20 cellular contexts compared by ENCODE assay signal in the genomic region with DNA sequence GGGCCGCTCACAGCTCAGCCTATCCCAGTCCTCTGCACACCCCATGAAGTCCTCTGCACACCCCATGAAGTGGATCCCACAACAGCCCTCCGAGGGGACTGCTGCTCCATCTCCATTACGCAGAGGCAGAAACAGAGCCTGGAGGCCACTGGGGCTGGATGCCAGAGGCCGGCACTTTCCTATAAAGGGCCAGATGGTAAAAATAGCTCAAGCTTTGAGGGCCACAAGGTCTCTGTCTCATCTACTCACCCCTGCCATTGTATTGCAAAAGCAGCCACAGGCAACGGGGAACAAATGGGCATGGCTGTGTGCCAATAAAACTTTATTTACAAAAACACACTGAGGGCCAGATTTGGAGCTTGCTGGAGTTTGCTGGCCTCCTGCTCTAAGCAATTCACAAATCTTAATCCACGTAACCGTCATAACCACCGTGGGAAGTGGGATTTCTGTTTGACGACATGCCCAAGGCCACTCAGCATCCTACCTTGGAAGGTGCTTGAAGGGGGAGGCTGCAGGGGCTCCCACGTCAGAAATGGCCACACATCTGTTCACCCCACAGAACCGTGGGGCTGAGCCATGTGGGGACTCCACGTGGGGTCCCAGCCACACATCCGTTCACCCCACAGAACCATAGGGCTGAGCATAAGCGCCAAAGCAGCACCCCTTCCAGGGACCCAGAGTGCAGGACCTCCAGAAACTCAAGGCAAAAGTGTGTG.
DNase-seq lines count a peak whose midpoint lies in the region; ATAC-seq and TF ChIP-seq lines count a peak whose summit lies in the region.
"Had no signal": no experiment of that assay in that cellular context is flagged by ENCODE, and none has a peak within 500 bp of the region (broad histone marks: within the 10 kb centered on the region; RNA-seq: fewer than 3 reads in every experiment).

No MANE protein-coding gene starts in this region.

- H3K79me2 ChIP-seq in neural progenitor cell (ENCODE audit: low read depth) = peaks cover 16% of the 10 kb centered on the region

- no peaks in the 10 kb centered on the region for H3K27me3 ChIP-seq in BLaER1
- H3K27me3 ChIP-seq in left ventricle myocardium inferior (ENCODE audit: low read depth) = no peaks in the 10 kb centered on the region
- no peaks in the 10 kb centered on the region for H3K27me3 ChIP-seq in neural progenitor cell
- H3K27me3 ChIP-seq: tibial nerve had no signal

- H3K4me3 ChIP-seq in BLaER1 (no peak overlapping the region), left ventricle myocardium inferior (peak overlapping the region; percentile 6), neural progenitor cell (no peak overlapping the region)
- H3K4me3 ChIP-seq: HAP-1, tibial nerve had no signal

- peaks cover 62% of the 10 kb centered on the region for H3K36me3 ChIP-seq in BLaER1
- H3K36me3 ChIP-seq in left ventricle myocardium inferior = peaks cover 73% of the 10 kb centered on the region
- peaks cover 8% of the 10 kb centered on the region for H3K36me3 ChIP-seq in neural progenitor cell

- H3K4me3 Mint-ChIP-seq in progenitor cell of endocrine pancreas (ENCODE audit: low read depth) (no peak overlapping the region), neural progenitor cell (no peak overlapping the region)
- H3K4me3 Mint-ChIP-seq: activated naive CD8-positive, alpha-beta T cell; stimulated activated naive CD8-positive, alpha-beta T cell treated with anti-CD3 and anti-CD28 coated beads, Interleukin-15, amount 100 ng/mL, for 72 hours had no signal

- TF ChIP-seq CTCF in left ventricle myocardium inferior (IDR thresholded peaks at IDR 0.05; ENCODE audit: borderline replicate concordance) (no peak), progenitor cell of endocrine pancreas (IDR thresholded peaks at IDR 0.05; ENCODE audit: unreplicated experiment) (no peak), neural progenitor cell (IDR thresholded peaks at IDR 0.05) (no peak)

- H3K4me2 ChIP-seq in BLaER1 (peak overlapping the region; percentile 83), neural progenitor cell (no peak overlapping the region)

- H3K9ac ChIP-seq in BLaER1 (no peak overlapping the region), neural progenitor cell (no peak overlapping the region)

- no peak overlapping the region for H3K27ac ChIP-seq in BLaER1
- H3K27ac ChIP-seq in angular gyrus (ENCODE audit: low read depth, low read length) = peak overlapping the region; percentile 77
- peak overlapping the region; percentile 84 for H3K27ac ChIP-seq in left ventricle myocardium inferior (replicated peaks)
- H3K27ac ChIP-seq in neural progenitor cell = no peak overlapping the region

- H3K9me3 Mint-ChIP-seq in progenitor cell of endocrine pancreas (ENCODE audit: low read depth) (peaks cover 9% of the 10 kb centered on the region), neural progenitor cell (peaks cover 26% of the 10 kb centered on the region)

- H3K9me3 ChIP-seq in BLaER1 (peaks cover 55% of the 10 kb centered on the region), left ventricle myocardium inferior (replicated peaks) (peaks cover 8% of the 10 kb centered on the region), neural progenitor cell (ENCODE audit: low read depth) (no peaks in the 10 kb centered on the region)
- H3K9me3 ChIP-seq: HAP-1 had no signal

- H4K20me1 ChIP-seq in BLaER1 = peaks cover 76% of the 10 kb centered on the region
- H4K20me1 ChIP-seq in neural progenitor cell (ENCODE audit: low read depth) = peaks cover 17% of the 10 kb centered on the region

- H3K27me3 Mint-ChIP-seq in progenitor cell of endocrine pancreas = no peaks in the 10 kb centered on the region
- peaks cover 2% of the 10 kb centered on the region for H3K27me3 Mint-ChIP-seq in neural progenitor cell (ENCODE audit: insufficient read depth, low read depth)
- H3K27me3 Mint-ChIP-seq: activated naive CD8-positive, alpha-beta T cell; IgD-negative memory B cell; stimulated activated naive CD8-positive, alpha-beta T cell treated with anti-CD3 and anti-CD28 coated beads, Interleukin-15, amount 100 ng/mL, for 72 hours had no signal

- intact Hi-C loops in left ventricle myocardium inferior (cut with micrococcal nuclease) = no loop called here

- H3K36me3 Mint-ChIP-seq in progenitor cell of endocrine pancreas (ENCODE audit: insufficient read depth) (peaks cover 59% of the 10 kb centered on the region), neural progenitor cell (peaks cover 56% of the 10 kb centered on the region)

- H2AFZ ChIP-seq in neural progenitor cell (replicated peaks) = no peak overlapping the region

- peaks cover 7% of the 10 kb centered on the region for H3F3A ChIP-seq in neural progenitor cell (ENCODE audit: low read depth)

- H3K4me1 ChIP-seq in BLaER1 (peaks cover 72% of the 10 kb centered on the region), left ventricle myocardium inferior (peaks cover 63% of the 10 kb centered on the region), neural progenitor cell (peaks cover 15% of the 10 kb centered on the region)
- H3K4me1 ChIP-seq: HAP-1 had no signal

- H3K27ac Mint-ChIP-seq in progenitor cell of endocrine pancreas (peak overlapping the region; percentile 20), neural progenitor cell (no peak overlapping the region)
- H3K27ac Mint-ChIP-seq: activated naive CD8-positive, alpha-beta T cell had no signal

- H3K4me1 Mint-ChIP-seq in progenitor cell of endocrine pancreas (ENCODE audit: low read depth) (no peaks in the 10 kb centered on the region), neural progenitor cell (peaks cover 9% of the 10 kb centered on the region)

- DNase-seq in left ventricle myocardium inferior (no peak), progenitor cell of endocrine pancreas (ENCODE audit: low spot score, unreplicated experiment) (no peak), neural progenitor cell (ENCODE audit: low spot score) (no peak)
- no peak for DNase-seq in stimulated activated naive CD8-positive, alpha-beta T cell treated with anti-CD3 and anti-CD28 coated beads, Interleukin-15, Interleukin-2, amounts not matched to agents 100 U/mL and 50 U/mL, for 24 hours
- no peak for DNase-seq in activated effector memory CD4-positive, alpha-beta T cell treated with anti-CD3 and anti-CD28 coated beads, Interleukin-2, amount 50 U/mL, for 16 hours
- DNase-seq: activated CD4-positive, alpha-beta T cell treated with anti-CD3 and anti-CD28 coated beads for 4 hours; activated T-cell treated with anti-CD3 and anti-CD28 coated beads for 4 hours; aorta; NCI-H1417; NCI-H2029 treated with DMSO at 0.1 percent for 48 hours; NCI-H345; NCI-H774; stimulated activated naive CD8-positive, alpha-beta T cell treated with anti-CD3 and anti-CD28 coated beads, Interleukin-15, amount 100 ng/mL, for 72 hours had no signal

- no peak for ATAC-seq in stimulated activated naive CD8-positive, alpha-beta T cell treated with anti-CD3 and anti-CD28 coated beads, Interleukin-15, Interleukin-2, amounts not matched to agents 100 U/mL and 50 U/mL, for 24 hours
- no peak for ATAC-seq in GM21825 (IDR thresholded peaks at IDR 0.05; ENCODE audit: unreplicated experiment)
- ATAC-seq: stimulated activated naive CD8-positive, alpha-beta T cell treated with anti-CD3 and anti-CD28 coated beads, Interleukin-15, amount 100 ng/mL, for 72 hours had no signal

Comparison
In these comparisons a context has a peak if more than half of its experiments do, and no peak if none do; other contexts are left out.
1. H3K27ac ChIP-seq: peak in angular gyrus (single experiment) and left ventricle myocardium inferior (single experiment); none in BLaER1 (single experiment) and neural progenitor cell (single experiment).